In genomic region chr11:78821371-78822306, GRCh38 we compare ENCODE assay signal across 16 cellular contexts.
DNase-seq lines count a peak whose midpoint lies in the region; ATAC-seq, FAIRE-seq and TF ChIP-seq lines count a peak whose summit lies in the region.
"Had no signal": no experiment of that assay in that cellular context is flagged by ENCODE, and none has a peak within 500 bp of the region (broad histone marks: within the 10 kb centered on the region; RNA-seq: fewer than 3 reads in every experiment).

No MANE protein-coding gene starts in this region.

- no peaks in the 10 kb centered on the region for H3K79me2 ChIP-seq in astrocyte (ENCODE audit: insufficient read depth, low read length)

- peak; percentile 17 for FAIRE-seq in astrocyte (lab: Jason Lieb, UNC)
- FAIRE-seq: H1 had no signal

- H3K27me3 ChIP-seq in astrocyte (ENCODE audit: insufficient read depth, low read length) (no peaks in the 10 kb centered on the region), thyroid gland (no peaks in the 10 kb centered on the region), sigmoid colon (no peaks in the 10 kb centered on the region)

- H3K9ac ChIP-seq in astrocyte (ENCODE audit: low read length), result no peak overlapping the region
- H3K9ac ChIP-seq: KMS-11 had no signal

- H3K4me3 Mint-ChIP-seq in astrocyte (ENCODE audit: unreplicated experiment), result no peak overlapping the region
- H3K4me3 Mint-ChIP-seq: CD8-positive, alpha-beta T cell had no signal

- TF ChIP-seq CTCF in astrocyte (IDR thresholded peaks at IDR 0.05; ENCODE audit: insufficient read depth, low read depth, low read length) (no peak), thyroid gland (IDR thresholded peaks at IDR 0.05) (no peak), sigmoid colon (IDR thresholded peaks at IDR 0.05) (no peak)

- H3K36me3 Mint-ChIP-seq in astrocyte (ENCODE audit: low read depth, unreplicated experiment), result no peaks in the 10 kb centered on the region
- H3K36me3 Mint-ChIP-seq: CD8-positive, alpha-beta T cell had no signal

- H3K9me3 ChIP-seq in astrocyte (ENCODE audit: insufficient read depth, low read depth, low read length) (no peaks in the 10 kb centered on the region), thyroid gland (no peaks in the 10 kb centered on the region), sigmoid colon (no peaks in the 10 kb centered on the region)

- DNase-seq in GM03348 (ENCODE audit: low spot score), result peak; percentile 54
- peak; percentile 45 for DNase-seq in astrocyte (ENCODE audit: low read depth)
- DNase-seq in fibroblast of gingiva (ENCODE audit: low read depth), result peak; percentile 52
- no peak for DNase-seq in thyroid gland
- no peak for DNase-seq in left colon
- DNase-seq in T-helper 2 cell, result no peak
- no peak for DNase-seq in sigmoid colon
- DNase-seq: CD8-positive, alpha-beta T cell; NCI-H1048; NCI-H1436 treated with DMSO at 0.1 percent for 48 hours; NCI-H2029 treated with DMSO at 0.1 percent for 48 hours; NCI-H2171 treated with DMSO at 0.1 percent for 48 hours; NCI-H446 treated with DMSO at 0.1 percent for 48 hours; NK-92 treated with Interleukin-12 subunit alpha and Interleukin-12 subunit beta, amount 100 ng/mL, for 24 hours had no signal

- H3K4me2 ChIP-seq in astrocyte (ENCODE audit: low read length), result no peak overlapping the region
- H3K4me2 ChIP-seq: KMS-11 had no signal

- no peak overlapping the region for H3K4me3 ChIP-seq in astrocyte (ENCODE audit: insufficient read depth, low read depth, low read length)
- no peak overlapping the region for H3K4me3 ChIP-seq in thyroid gland (replicated peaks in 1 of 3)
- no peak overlapping the region for H3K4me3 ChIP-seq in sigmoid colon

- H3K4me1 ChIP-seq in astrocyte (ENCODE audit: insufficient read depth, low read length) (no peaks in the 10 kb centered on the region), thyroid gland (peaks cover 46 to 73% of the 10 kb centered on the region in 2 donors), sigmoid colon (peaks cover 0 to 12% (median 7%) of the 10 kb centered on the region in 4 donors)

- peaks cover 2% of the 10 kb centered on the region for H3K4me1 Mint-ChIP-seq in astrocyte (ENCODE audit: low read depth, unreplicated experiment)

- TF ChIP-seq POLR2A in thyroid gland (IDR thresholded peaks at IDR 0.05) (no peak), sigmoid colon (IDR thresholded peaks at IDR 0.05) (no peak)

- H3K27ac ChIP-seq in astrocyte (ENCODE audit: low read depth, low read length) (no peak overlapping the region), thyroid gland (peak overlapping the region; percentile 59 to 73 (median 64)), sigmoid colon (no peak overlapping the region)
- H3K27ac ChIP-seq: KMS-11 had no signal

- no peaks in the 10 kb centered on the region for H4K20me1 ChIP-seq in astrocyte (ENCODE audit: insufficient read depth, low read length)

- no peak overlapping the region for H2AFZ ChIP-seq in astrocyte (ENCODE audit: low read depth, low read length)

- intact Hi-C loops in thyroid gland (cut with DNase I) (loop anchor here (10.0 kb wide), 2 partner anchors 77 to 167 kb away; no protein-coding TSS in a partner anchor), left colon (cut with DNase I, micrococcal nuclease) (no loop called here), sigmoid colon (cut with DNase I) (no loop called here)

- WGBS in thyroid gland, 2 donors, result 71 to 85% methylated on average over 9 of the region's 9 CpGs
- WGBS in sigmoid colon, 2 donors, result 46 to 67% methylated on average over 9 of the region's 9 CpGs

- H3K9me3 Mint-ChIP-seq in astrocyte (ENCODE audit: unreplicated experiment), result no peaks in the 10 kb centered on the region
- H3K9me3 Mint-ChIP-seq: CD8-positive, alpha-beta T cell had no signal

- no peak overlapping the region for H3K27ac Mint-ChIP-seq in astrocyte (ENCODE audit: unreplicated experiment)
- H3K27ac Mint-ChIP-seq: CD8-positive, alpha-beta T cell had no signal

- no peaks in the 10 kb centered on the region for H3K36me3 ChIP-seq in astrocyte (ENCODE audit: insufficient read depth, low read length)
- H3K36me3 ChIP-seq in thyroid gland, result no peaks in the 10 kb centered on the region
- no peaks in the 10 kb centered on the region for H3K36me3 ChIP-seq in sigmoid colon

- peaks cover 12% of the 10 kb centered on the region for H3K27me3 Mint-ChIP-seq in astrocyte (ENCODE audit: low read depth, unreplicated experiment)

- TF ChIP-seq EP300 in sigmoid colon (IDR thresholded peaks at IDR 0.05), result no peak

- no peak for ATAC-seq in left colon
- ATAC-seq: CD8-positive, alpha-beta T cell had no signal

Comparison
In these comparisons a context has a peak if more than half of its experiments do, and no peak if none do; other contexts are left out.
1. DNase-seq: peak in GM03348 (single experiment), astrocyte (single experiment) and fibroblast of gingiva (single experiment); none in thyroid gland (0 of 2), left colon (0 of 2), T-helper 2 cell (0 of 5) and sigmoid colon (single experiment).
2. H3K27ac ChIP-seq: peak in thyroid gland (3 of 3); none in astrocyte (single experiment) and sigmoid colon (0 of 4).